ENCODE assay signal across 18 cellular contexts in the genomic region with DNA sequence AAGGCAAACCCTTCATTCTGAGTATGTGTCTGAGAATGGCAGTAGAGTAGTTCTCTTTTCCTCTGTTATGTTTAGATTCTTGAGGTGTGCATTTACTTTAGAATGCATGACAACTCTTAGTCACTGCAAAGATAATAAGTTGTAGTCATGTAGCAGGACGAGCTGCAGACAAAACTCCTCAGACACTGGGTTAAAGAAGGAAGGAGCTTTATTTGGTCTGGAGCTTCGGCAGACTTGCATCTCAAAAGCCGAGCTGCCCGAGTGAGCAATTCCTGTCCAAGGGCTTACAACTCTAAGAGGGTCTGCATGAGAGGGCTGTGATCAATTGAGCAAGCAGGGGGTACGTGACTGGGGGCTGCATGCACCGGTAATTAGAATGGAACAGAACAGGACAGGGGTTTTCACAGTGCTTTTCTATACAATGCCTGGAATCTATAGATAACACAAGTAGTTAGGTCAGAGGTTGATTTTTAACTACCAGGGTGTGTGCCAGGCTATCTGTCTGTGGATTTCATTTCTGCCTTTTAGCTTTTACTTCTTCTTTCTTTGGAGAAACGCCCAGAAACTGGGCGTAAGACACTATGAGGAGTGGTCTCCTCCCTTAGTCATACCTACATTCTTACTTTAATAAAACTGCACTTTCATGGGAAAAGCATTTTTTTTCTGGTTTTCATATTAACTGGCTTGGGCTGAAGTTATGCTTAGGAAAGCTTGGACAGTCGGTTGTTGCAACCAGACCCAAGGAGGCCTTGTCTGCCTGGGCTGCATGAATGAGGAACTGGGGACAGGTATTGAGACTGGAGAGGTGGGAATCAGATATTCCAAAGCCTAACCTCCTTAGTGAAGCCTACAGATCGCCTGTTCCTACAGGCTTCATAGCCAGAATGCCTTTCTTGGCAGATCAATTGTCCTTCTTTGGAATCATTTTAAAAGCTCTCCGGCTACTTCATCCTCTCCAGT.
DNase-seq lines count a peak whose midpoint lies in the region; ATAC-seq, FAIRE-seq and TF ChIP-seq lines count a peak whose summit lies in the region.
"Had no signal": no experiment of that assay in that cellular context is flagged by ENCODE, and none has a peak within 500 bp of the region (broad histone marks: within the 10 kb centered on the region; RNA-seq: fewer than 3 reads in every experiment).

No MANE protein-coding gene starts in this region.

- TF ChIP-seq EP300 in esophagus muscularis mucosa (IDR thresholded peaks at IDR 0.05) (no peak), stomach (IDR thresholded peaks at IDR 0.05) (no peak)

- peak overlapping the region; percentile 59 for H3K4me2 ChIP-seq in OCI-LY3 (ENCODE audit: low read length)

- no peak overlapping the region; the same call in 1 of the 2 replicates for H2AFZ ChIP-seq in OCI-LY3 (ENCODE audit: low read depth, low read length)
- H2AFZ ChIP-seq: parathyroid adenoma had no signal

- no peak for TF ChIP-seq POLR2A in esophagus muscularis mucosa (IDR thresholded peaks at IDR 0.05; ENCODE audit: low read depth)
- no peak for TF ChIP-seq POLR2A in stomach (IDR thresholded peaks at IDR 0.05)

- H3K27me3 ChIP-seq in OCI-LY3 (ENCODE audit: low read depth, low read length) (peaks cover 4% of the 10 kb centered on the region; the same call in 1 of the 2 replicates), small intestine (ENCODE audit: control insufficient read depth in 2 of 2, insufficient read depth in 2 of 2, low read length in 2 of 2) (no peaks in the 10 kb centered on the region), esophagus muscularis mucosa (no peaks in the 10 kb centered on the region), stomach (no peaks in the 10 kb centered on the region)
- H3K27me3 ChIP-seq: thyroid gland had no signal

- peak overlapping the region; percentile 41; the same call in 1 of the 2 replicates for H3K9ac ChIP-seq in OCI-LY3 (ENCODE audit: low read length)
- H3K9ac ChIP-seq: parathyroid adenoma had no signal

- H3K9me3 ChIP-seq in OCI-LY3 (ENCODE audit: insufficient read depth, low read length): 0 out of 2 replicates have a peak, but pooled peaks cover 3% of the 10 kb centered on the region
- H3K9me3 ChIP-seq in small intestine (ENCODE audit: control insufficient read depth, low read depth): no peaks in the 10 kb centered on the region
- no peaks in the 10 kb centered on the region for H3K9me3 ChIP-seq in esophagus muscularis mucosa
- no peaks in the 10 kb centered on the region for H3K9me3 ChIP-seq in stomach
- H3K9me3 ChIP-seq: thyroid gland had no signal

- TF ChIP-seq CTCF in OCI-LY3 (IDR thresholded peaks at IDR 0.05; ENCODE audit: low read depth, low read length): no peak
- TF ChIP-seq CTCF in esophagus muscularis mucosa (IDR thresholded peaks at IDR 0.05): no peak
- TF ChIP-seq CTCF in stomach (IDR thresholded peaks at IDR 0.05): no peak

- ATAC-seq in GM18519 (IDR thresholded peaks at IDR 0.05; ENCODE audit: low FRiP score, unreplicated experiment): no peak

- H4K20me1 ChIP-seq in OCI-LY3 (ENCODE audit: insufficient read depth, low read length): no peaks in the 10 kb centered on the region

- H3K4me3 ChIP-seq in OCI-LY3 (ENCODE audit: low read length): peak overlapping the region; percentile 47
- no peak overlapping the region for H3K4me3 ChIP-seq in small intestine (ENCODE audit: low read depth in 1 of 2, low read length in 2 of 2)
- no peak overlapping the region for H3K4me3 ChIP-seq in esophagus muscularis mucosa
- H3K4me3 ChIP-seq in stomach: no peak overlapping the region
- H3K4me3 ChIP-seq: thyroid gland had no signal

- DNase-seq in GM18507 (ENCODE audit: extremely low spot score, insufficient read length, low read depth): no peak
- peak; percentile 19 for DNase-seq in glomerular visceral epithelial cell (ENCODE audit: extremely low spot score)
- DNase-seq in small intestine: peak; percentile 61
- DNase-seq in esophagus muscularis mucosa (ENCODE audit: extremely low spot score): no peak
- no peak for DNase-seq in stomach
- DNase-seq in DMS79 (lab: John Stamatoyannopoulos, UW): no peak
- DNase-seq: activated CD4-positive, alpha-beta T cell treated with anti-CD3 and anti-CD28 coated beads, Interleukin-2, amount 10 ng/mL, durations not matched to agents 7 days and 5 days; aorta; dermis blood vessel endothelial cell; GOT3; mammary epithelial cell; NCI-H146; NCI-H446; thyroid gland had no signal

- WGBS in small intestine, 3 donors: 43 to 52% (median 48%) methylated on average over 11 of the region's 11 CpGs
- WGBS in esophagus muscularis mucosa: 75% methylated on average over 11 of the region's 11 CpGs
- WGBS in stomach, 5 donors: 60 to 76% (median 73%) methylated on average over 11 of the region's 11 CpGs

- H3K27ac ChIP-seq in OCI-LY3 (ENCODE audit: low read length) (peak overlapping the region; percentile 79), small intestine (ENCODE audit: low read depth in 1 of 2, low read length in 1 of 2) (peak overlapping the region; percentile 81 to 93), esophagus muscularis mucosa (replicated peaks in 1 of 4) (no peak overlapping the region), stomach (peak overlapping the region in 1 of 5 donors; percentile 28)
- H3K27ac ChIP-seq: C4-2B, parathyroid adenoma, thyroid gland had no signal

- intact Hi-C loops in esophagus muscularis mucosa (cut with DNase I): no loop called here
- intact Hi-C loops in stomach (cut with DNase I; ENCODE audit: low total_unique reads): no loop called here

- H3K4me1 ChIP-seq in OCI-LY3 (ENCODE audit: low read length) (peaks cover 56% of the 10 kb centered on the region), small intestine (ENCODE audit: control insufficient read depth in 2 of 2, insufficient read depth in 1 of 2, low read depth in 1 of 2, low read length in 1 of 2) (peaks cover 11 to 13% of the 10 kb centered on the region in 2 donors), esophagus muscularis mucosa (peaks cover 0 to 6% (median 0%) of the 10 kb centered on the region in 4 donors), stomach (peaks cover 7 to 33% (median 26%) of the 10 kb centered on the region in 4 donors)
- H3K4me1 ChIP-seq: parathyroid adenoma, thyroid gland had no signal

- FAIRE-seq in GM18507 (lab: Jason Lieb, UNC) (peak; percentile 78), small intestine (lab: Jason Lieb, UNC) (no peak)

- H3K36me3 ChIP-seq in OCI-LY3 (replicated peaks; ENCODE audit: low read depth, low read length) (no peaks in the 10 kb centered on the region), small intestine (ENCODE audit: control insufficient read depth in 2 of 2, insufficient read depth in 2 of 2, low read length in 2 of 2) (no peaks in the 10 kb centered on the region), esophagus muscularis mucosa (no peaks in the 10 kb centered on the region), stomach (no peaks in the 10 kb centered on the region)
- H3K36me3 ChIP-seq: thyroid gland had no signal

- no peaks in the 10 kb centered on the region for H3K79me2 ChIP-seq in OCI-LY3 (ENCODE audit: low read length)
- H3K79me2 ChIP-seq: parathyroid adenoma had no signal

Comparison
In these comparisons a context has a peak if more than half of its experiments do, and no peak if none do; other contexts are left out.
1. DNase-seq: peak in glomerular visceral epithelial cell (single experiment) and small intestine (single experiment); none in GM18507 (single experiment), esophagus muscularis mucosa (single experiment), stomach (single experiment) and DMS79 (single experiment).
2. H3K27ac ChIP-seq: peak in OCI-LY3 (single experiment) and small intestine (2 of 2); none in esophagus muscularis mucosa (0 of 4).